ENCODE assay signal across 18 cellular contexts in the genomic region with DNA sequence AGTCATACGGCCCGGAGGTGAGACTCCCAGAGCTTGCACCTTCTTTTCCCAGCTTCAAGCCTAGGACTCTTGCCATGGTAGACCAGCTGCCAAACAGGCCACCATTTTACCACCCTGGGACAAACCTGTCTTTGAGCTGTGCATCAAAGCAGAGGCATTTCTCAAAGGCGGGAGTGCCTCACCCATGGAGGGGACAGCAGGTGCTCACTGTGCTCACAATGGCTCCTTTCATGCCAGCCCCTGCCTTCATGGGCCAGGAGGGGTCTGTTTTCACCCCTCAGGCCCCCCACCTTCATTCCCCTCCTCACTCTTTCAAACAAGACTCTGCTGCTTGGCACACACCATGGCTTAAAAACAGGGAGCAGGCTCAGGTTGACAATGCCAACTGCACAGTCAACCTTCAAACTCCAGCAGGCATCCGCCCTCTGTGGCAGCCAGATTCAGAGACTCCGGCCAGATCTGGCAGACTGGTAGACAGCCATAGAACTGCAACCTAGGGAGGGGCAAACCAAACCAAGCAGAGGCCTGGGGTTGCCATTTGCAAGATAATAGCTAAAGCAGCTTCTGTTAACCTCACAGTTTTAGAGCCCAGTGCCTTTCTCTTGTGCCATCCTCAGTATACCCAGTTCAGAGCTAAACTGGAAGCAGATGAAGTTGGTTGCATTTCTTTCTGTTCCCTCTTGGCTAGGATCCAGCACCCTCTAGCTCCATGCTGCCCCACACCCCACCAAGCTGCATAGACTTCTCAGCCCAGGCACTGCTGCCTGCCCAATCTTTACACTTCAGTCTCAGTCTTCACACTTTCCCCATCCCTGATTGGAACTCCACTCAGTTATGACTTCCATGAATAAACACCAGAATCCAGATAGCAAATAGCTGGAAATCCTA.
"Had no signal": no experiment of that assay in that cellular context is flagged by ENCODE, and none has a peak within 500 bp of the region (broad histone marks: within the 10 kb centered on the region; RNA-seq: fewer than 3 reads in every experiment).

No MANE protein-coding gene starts in this region.

- H3K27me3 ChIP-seq: brain microvascular endothelial cell, pancreas, thyroid gland had no signal

- H3K9me3 ChIP-seq: esophagus squamous epithelium, pancreas, thyroid gland had no signal

- H3K4me1 Mint-ChIP-seq: central memory CD8-positive, alpha-beta T cell; stimulated activated memory B cell treated with anti-CD40 and anti-IgM and Interleukin-4, amounts not matched to agents 10 μg/mL and 1 μg/mL and 100 μg/mL, for 72 hours had no signal

- H3K36me3 ChIP-seq: brain microvascular endothelial cell, esophagus squamous epithelium, pancreas, thyroid gland had no signal

- H3K9me3 Mint-ChIP-seq: activated naive CD8-positive, alpha-beta T cell treated with anti-CD3 and anti-CD28 coated beads, Interleukin-2, amount 10 ng/mL, durations not matched to agents 7 days and 5 days; activated T-helper 1 cell treated with anti-CD3 and anti-CD28 coated beads, Interleukin-12 subunit alpha, Interleukin-12 subunit beta, Interleukin-2, Interleukin-4 antibody, amounts not matched to agents 30 ng/mL and 10 ng/mL and 1 ng/mL, durations not matched to agents 14 hours and 24 hours and 36 hours; central memory CD8-positive, alpha-beta T cell; stimulated activated memory B cell treated with anti-CD40 and anti-IgM and Interleukin-4, amounts not matched to agents 10 μg/mL and 1 μg/mL and 100 μg/mL, for 72 hours had no signal

- H3K27ac ChIP-seq: brain microvascular endothelial cell, coronary artery, esophagus squamous epithelium, pancreas, thyroid gland had no signal

- H3K4me1 ChIP-seq: pancreas had no signal

- H3K4me3 Mint-ChIP-seq: activated naive CD8-positive, alpha-beta T cell treated with anti-CD3 and anti-CD28 coated beads, Interleukin-2, amount 10 ng/mL, durations not matched to agents 7 days and 5 days; activated T-helper 1 cell treated with anti-CD3 and anti-CD28 coated beads, Interleukin-12 subunit alpha, Interleukin-12 subunit beta, Interleukin-2, Interleukin-4 antibody, amounts not matched to agents 30 ng/mL and 10 ng/mL and 1 ng/mL, durations not matched to agents 14 hours and 24 hours and 36 hours; central memory CD8-positive, alpha-beta T cell; neural crest cell; stimulated activated memory B cell treated with anti-CD40 and anti-IgM and Interleukin-4, amounts not matched to agents 10 μg/mL and 1 μg/mL and 100 μg/mL, for 72 hours had no signal

- ATAC-seq: stimulated activated memory B cell treated with anti-CD40 and anti-IgM and Interleukin-4, amounts not matched to agents 10 μg/mL and 1 μg/mL and 100 μg/mL, for 72 hours had no signal

- DNase-seq: activated CD4-positive, CD25-positive, alpha-beta regulatory T cell treated with anti-CD3 and anti-CD28 coated beads, Interleukin-2, amount 50 U/mL, for 72 hours; activated naive CD8-positive, alpha-beta T cell treated with anti-CD3 and anti-CD28 coated beads, Interleukin-2, amount 10 ng/mL, durations not matched to agents 7 days and 5 days; brain microvascular endothelial cell; effector CD4-positive, alpha-beta T cell; esophagus squamous epithelium; hippocampal formation; pancreas; stimulated activated CD4-positive, alpha-beta T cell treated with anti-CD3 and anti-CD28 coated beads, Interleukin-12 subunit alpha, Interleukin-12 subunit beta, amount 100 ng/mL, for 4 hours; stimulated activated CD4-positive, alpha-beta T cell treated with anti-CD3 and anti-CD28 coated beads, Interleukin-2, amount 100 ng/mL, for 24 hours; T-helper 9 cell; thyroid gland had no signal

- H3K27ac Mint-ChIP-seq: activated naive CD8-positive, alpha-beta T cell treated with anti-CD3 and anti-CD28 coated beads, Interleukin-2, amount 10 ng/mL, durations not matched to agents 7 days and 5 days; activated T-helper 1 cell treated with anti-CD3 and anti-CD28 coated beads, Interleukin-12 subunit alpha, Interleukin-12 subunit beta, Interleukin-2, Interleukin-4 antibody, amounts not matched to agents 30 ng/mL and 10 ng/mL and 1 ng/mL, durations not matched to agents 14 hours and 24 hours and 36 hours; stimulated activated memory B cell treated with anti-CD40 and anti-IgM and Interleukin-4, amounts not matched to agents 10 μg/mL and 1 μg/mL and 100 μg/mL, for 72 hours had no signal

- FAIRE-seq: endothelial cell of umbilical vein, pancreas, urothelium cell line had no signal

- H3K4me3 ChIP-seq: coronary artery, esophagus squamous epithelium, pancreas, thyroid gland had no signal

- H3K36me3 Mint-ChIP-seq: activated naive CD8-positive, alpha-beta T cell treated with anti-CD3 and anti-CD28 coated beads, Interleukin-2, amount 10 ng/mL, durations not matched to agents 7 days and 5 days; stimulated activated memory B cell treated with anti-CD40 and anti-IgM and Interleukin-4, amounts not matched to agents 10 μg/mL and 1 μg/mL and 100 μg/mL, for 72 hours had no signal
